In the genomic region with DNA sequence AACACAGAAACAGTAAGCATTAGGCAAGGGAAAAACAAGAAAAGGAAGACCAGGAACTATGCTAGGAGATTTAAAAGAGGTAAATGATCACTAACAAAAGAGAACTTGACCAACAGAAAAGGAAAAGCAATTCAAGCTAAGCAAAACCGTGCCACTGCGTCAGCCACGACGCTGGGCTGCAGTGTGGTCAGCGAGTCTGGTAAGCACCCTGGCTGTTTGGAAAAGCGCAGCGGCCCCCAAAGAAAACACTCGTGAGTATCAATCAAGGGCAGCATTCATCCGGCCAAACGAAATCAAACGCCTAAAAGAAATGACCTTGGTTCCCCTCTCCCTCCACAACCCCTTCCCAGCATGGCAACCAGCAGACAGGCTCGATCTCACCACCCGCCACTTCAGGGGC, we compare ENCODE assay signal across 1 cellular context.
TF ChIP-seq lines count a peak whose summit lies in the region.

No MANE protein-coding gene starts in this region.

TF ChIP-seq in H1, 55 proteins besides CTCF, POLR2A, EP300 and RAD21:
- TF ChIP-seq CEBPB (IDR thresholded peaks at IDR 0.05; ENCODE audit: low read depth, low read length) (no peak), MAFK (IDR thresholded peaks at IDR 0.05; ENCODE audit: low read depth, low read length) (no peak), SRF (IDR thresholded peaks at IDR 0.05; ENCODE audit: low read depth, low read length) (no peak), CBX5 (IDR thresholded peaks at IDR 0.05; ENCODE audit: low read depth, low read length) (no peak), CHD1 (IDR thresholded peaks at IDR 0.05; ENCODE audit: low read depth, low read length) (no peak), CREB1 (IDR thresholded peaks at IDR 0.05) (no peak), KDM5A (IDR thresholded peaks at IDR 0.05; ENCODE audit: low read length) (no peak), RBBP5 (IDR thresholded peaks at IDR 0.05; ENCODE audit: borderline replicate concordance, low read depth, low read length) (no peak), EZH2 (IDR thresholded peaks at IDR 0.05; ENCODE audit: low read depth, low read length, severe bottlenecking) (no peak), EGR1 (IDR thresholded peaks at IDR 0.05; ENCODE audit: borderline replicate concordance, low read depth, low read length) (no peak), ZNF274 (IDR thresholded peaks at IDR 0.05; ENCODE audit: borderline replicate concordance, extremely low read depth, low read length) (no peak), HDAC2 (IDR thresholded peaks at IDR 0.05; ENCODE audit: borderline replicate concordance in 1 of 2, low read depth in 2 of 2, low read length in 2 of 2) (no peak), KDM1A (IDR thresholded peaks at IDR 0.05; ENCODE audit: borderline replicate concordance, low read length) (no peak)
- TF ChIP-seq, protein P1, sequence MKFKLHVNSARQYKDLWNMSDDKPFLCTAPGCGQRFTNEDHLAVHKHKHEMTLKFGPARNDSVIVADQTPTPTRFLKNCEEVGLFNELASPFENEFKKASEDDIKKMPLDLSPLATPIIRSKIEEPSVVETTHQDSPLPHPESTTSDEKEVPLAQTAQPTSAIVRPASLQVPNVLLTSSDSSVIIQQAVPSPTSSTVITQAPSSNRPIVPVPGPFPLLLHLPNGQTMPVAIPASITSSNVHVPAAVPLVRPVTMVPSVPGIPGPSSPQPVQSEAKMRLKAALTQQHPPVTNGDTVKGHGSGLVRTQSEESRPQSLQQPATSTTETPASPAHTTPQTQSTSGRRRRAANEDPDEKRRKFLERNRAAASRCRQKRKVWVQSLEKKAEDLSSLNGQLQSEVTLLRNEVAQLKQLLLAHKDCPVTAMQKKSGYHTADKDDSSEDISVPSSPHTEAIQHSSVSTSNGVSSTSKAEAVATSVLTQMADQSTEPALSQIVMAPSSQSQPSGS (IDR thresholded peaks at IDR 0.05; ENCODE audit: low read length): no peak
